8 cellular contexts compared by ENCODE assay signal in the genomic region with DNA sequence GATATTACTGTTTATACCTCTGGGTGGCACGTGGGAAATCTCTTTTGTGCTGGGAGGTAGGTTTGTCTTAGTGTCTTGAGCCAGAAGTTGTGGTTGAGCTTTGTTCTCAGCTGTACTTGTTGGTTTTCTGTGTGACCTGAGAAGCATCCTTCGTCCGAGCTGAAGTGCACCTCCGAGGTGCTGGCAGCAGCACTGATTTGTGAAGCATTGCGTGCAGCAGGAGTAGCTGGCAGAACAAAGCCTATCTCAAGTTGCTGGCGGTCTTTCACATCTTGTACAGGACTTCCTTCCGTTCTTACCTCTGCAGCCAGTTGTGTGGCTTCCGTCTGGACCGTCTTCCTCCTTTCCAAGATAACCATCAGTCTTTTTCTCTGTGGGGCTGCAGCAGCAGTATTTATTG. TPM values are rescaled to one million over a fixed set of nuclear protein-coding genes. Genes with fewer than 3 reads are reported as not detected.
DNase-seq lines count a peak whose midpoint lies in the region; ATAC-seq and TF ChIP-seq lines count a peak whose summit lies in the region.

No MANE protein-coding gene starts in this region.

- no peak for ATAC-seq in activated naive CD8-positive, alpha-beta T cell treated with anti-CD3 and anti-CD28 coated beads, Interleukin-2, amount 50 U/mL, for 24 hours
- peak; percentile 3 for ATAC-seq in mucosa of descending colon

- TF ChIP-seq CTCF in GM06990 (IDR thresholded peaks at IDR 0.05; ENCODE audit: insufficient read depth, low read length, poor library complexity, severe bottlenecking): no peak
- TF ChIP-seq CTCF in mucosa of descending colon (IDR thresholded peaks at IDR 0.05): no peak

- H3K4me3 ChIP-seq in GM06990 (replicated peaks; ENCODE audit: low read depth, low read length) (peak overlapping the region; percentile 16), mucosa of descending colon (no peak overlapping the region)

- intact Hi-C loops in mucosa of descending colon (cut with DNase I, micrococcal nuclease): no loop called here

- H3K27ac Mint-ChIP-seq in activated naive CD8-positive, alpha-beta T cell treated with anti-CD3 and anti-CD28 coated beads, Interleukin-2, amount 50 U/mL, for 24 hours: peak overlapping the region; percentile 76

- peaks cover 81% of the 10 kb centered on the region for H3K4me1 Mint-ChIP-seq in activated naive CD8-positive, alpha-beta T cell treated with anti-CD3 and anti-CD28 coated beads, Interleukin-2, amount 50 U/mL, for 24 hours

- peak; percentile 56 for DNase-seq in GM06990 (ENCODE audit: extremely low read depth, insufficient read length)
- peak; percentile 35 to 71 for DNase-seq in NOMO-1 (lab: John Stamatoyannopoulos, UW; ENCODE audit: unreplicated experiment in 2 of 2)
- peak; percentile 25 for DNase-seq in activated naive CD8-positive, alpha-beta T cell treated with anti-CD3 and anti-CD28 coated beads, Interleukin-2, amount 50 U/mL, for 24 hours
- DNase-seq in mucosa of descending colon: peak in 1 of 3 donors; percentile 64
- no peak for DNase-seq in iPS-NIHi11 (ENCODE audit: low spot score)
- no peak for DNase-seq in NCI-H2029 (lab: John Stamatoyannopoulos, UW)
- DNase-seq in NCI-H2029 treated with DMSO at 0.1 percent for 48 hours (lab: John Stamatoyannopoulos, UW): no peak
- DNase-seq in midbrain (lab: John Stamatoyannopoulos, UW): no peak

- H3K9me3 ChIP-seq in mucosa of descending colon: no peaks in the 10 kb centered on the region

- H3K4me1 ChIP-seq in mucosa of descending colon (ENCODE audit: low read depth): peaks cover 51% of the 10 kb centered on the region

- H3K36me3 ChIP-seq in GM06990 (ENCODE audit: control insufficient read depth, insufficient read depth, low read length) (no peaks in the 10 kb centered on the region; the same call in 1 of the 2 replicates), mucosa of descending colon (ENCODE audit: low read depth) (no peaks in the 10 kb centered on the region)

- no peaks in the 10 kb centered on the region for H3K27me3 Mint-ChIP-seq in activated naive CD8-positive, alpha-beta T cell treated with anti-CD3 and anti-CD28 coated beads, Interleukin-2, amount 50 U/mL, for 24 hours

- H3K9me3 Mint-ChIP-seq in activated naive CD8-positive, alpha-beta T cell treated with anti-CD3 and anti-CD28 coated beads, Interleukin-2, amount 50 U/mL, for 24 hours: no peaks in the 10 kb centered on the region

- H3K4me3 Mint-ChIP-seq in activated naive CD8-positive, alpha-beta T cell treated with anti-CD3 and anti-CD28 coated beads, Interleukin-2, amount 50 U/mL, for 24 hours: peak overlapping the region; percentile 93

- peaks cover 25% of the 10 kb centered on the region for H3K36me3 Mint-ChIP-seq in activated naive CD8-positive, alpha-beta T cell treated with anti-CD3 and anti-CD28 coated beads, Interleukin-2, amount 50 U/mL, for 24 hours (ENCODE audit: low read depth)

- no peaks in the 10 kb centered on the region for H3K27me3 ChIP-seq in GM06990 (replicated peaks; ENCODE audit: control insufficient read depth, insufficient read depth, low read length)

RNA-seq across cellular contexts. Expression of gene PRRC2B, which starts 4.3 kb away (rescaled TPM):
- 100 to 1,000 TPM; 105 to 175 (median 113) TPM for total RNA-seq in mucosa of descending colon

Comparison
In these comparisons a context has a peak if more than half of its experiments do, and no peak if none do; other contexts are left out.
1. DNase-seq: peak in GM06990 (single experiment), NOMO-1 (2 of 2) and activated naive CD8-positive, alpha-beta T cell treated with anti-CD3 and anti-CD28 coated beads, Interleukin-2, amount 50 U/mL, for 24 hours (single experiment); none in iPS-NIHi11 (single experiment), NCI-H2029 (single experiment), NCI-H2029 treated with DMSO at 0.1 percent for 48 hours (single experiment) and midbrain (single experiment).